Comparison of ENCODE assay signal across 2 cellular contexts in the genomic region with DNA sequence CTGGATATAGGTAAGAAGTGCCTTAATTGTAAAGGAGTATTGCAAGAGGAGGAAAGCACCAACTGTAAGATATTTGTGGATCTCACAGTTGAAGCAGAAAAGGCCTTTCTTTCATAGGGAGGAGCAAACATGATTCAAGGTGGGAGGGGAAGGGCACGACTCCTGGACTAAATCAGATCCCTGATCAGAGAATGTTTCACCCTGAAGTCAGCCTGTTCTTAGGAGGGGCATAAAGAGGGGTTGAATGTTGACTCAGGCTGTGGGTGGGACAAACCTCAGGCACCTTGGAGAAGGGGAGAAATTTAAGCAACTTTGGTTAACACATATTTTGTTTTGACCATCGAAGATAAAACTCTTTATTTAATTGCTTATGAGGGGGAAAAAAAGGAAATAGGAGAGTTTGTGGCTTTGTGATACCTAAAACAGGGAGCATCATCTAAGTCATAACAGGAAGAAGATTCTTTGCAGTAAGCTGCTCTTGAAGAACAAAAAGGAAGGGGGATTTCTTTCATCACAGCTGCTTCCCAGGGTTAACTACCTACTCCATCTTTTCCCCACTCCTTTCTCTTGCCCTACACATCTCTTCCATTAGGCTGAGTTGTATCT.
TF ChIP-seq lines count a peak whose summit lies in the region.

No MANE protein-coding gene starts in this region.

TF ChIP-seq in IMR-90, 13 proteins besides CTCF, POLR2A, EP300 and RAD21:
- TF ChIP-seq, protein P1, sequence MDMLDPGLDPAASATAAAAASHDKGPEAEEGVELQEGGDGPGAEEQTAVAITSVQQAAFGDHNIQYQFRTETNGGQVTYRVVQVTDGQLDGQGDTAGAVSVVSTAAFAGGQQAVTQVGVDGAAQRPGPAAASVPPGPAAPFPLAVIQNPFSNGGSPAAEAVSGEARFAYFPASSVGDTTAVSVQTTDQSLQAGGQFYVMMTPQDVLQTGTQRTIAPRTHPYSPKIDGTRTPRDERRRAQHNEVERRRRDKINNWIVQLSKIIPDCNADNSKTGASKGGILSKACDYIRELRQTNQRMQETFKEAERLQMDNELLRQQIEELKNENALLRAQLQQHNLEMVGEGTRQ (IDR thresholded peaks at IDR 0.05; ENCODE audit: low read depth, low read length): no peak
- TF ChIP-seq RFX5 (IDR thresholded peaks at IDR 0.05; ENCODE audit: low read depth, low read length) (no peak), SMC3 (IDR thresholded peaks at IDR 0.05; ENCODE audit: low read depth, low read length) (no peak), CEBPB (IDR thresholded peaks at IDR 0.05; ENCODE audit: low read depth, low read length) (no peak), RCOR1 (IDR thresholded peaks at IDR 0.05; ENCODE audit: insufficient replicate concordance, low read length) (no peak), BHLHE40 (IDR thresholded peaks at IDR 0.05; ENCODE audit: low read depth, low read length) (no peak), MXI1 (IDR thresholded peaks at IDR 0.05; ENCODE audit: borderline replicate concordance, low read depth, low read length) (no peak), CHD1 (IDR thresholded peaks at IDR 0.05; ENCODE audit: low read depth, low read length) (no peak), FOS (IDR thresholded peaks at IDR 0.05; ENCODE audit: low read depth, low read length) (no peak), NFE2L2 (IDR thresholded peaks at IDR 0.05; ENCODE audit: low read depth, low read length) (no peak), MAZ (IDR thresholded peaks at IDR 0.05; ENCODE audit: borderline replicate concordance, low read depth, low read length) (no peak), MAFK (IDR thresholded peaks at IDR 0.05; ENCODE audit: low read depth, low read length) (no peak)
- TF ChIP-seq, protein P2, sequence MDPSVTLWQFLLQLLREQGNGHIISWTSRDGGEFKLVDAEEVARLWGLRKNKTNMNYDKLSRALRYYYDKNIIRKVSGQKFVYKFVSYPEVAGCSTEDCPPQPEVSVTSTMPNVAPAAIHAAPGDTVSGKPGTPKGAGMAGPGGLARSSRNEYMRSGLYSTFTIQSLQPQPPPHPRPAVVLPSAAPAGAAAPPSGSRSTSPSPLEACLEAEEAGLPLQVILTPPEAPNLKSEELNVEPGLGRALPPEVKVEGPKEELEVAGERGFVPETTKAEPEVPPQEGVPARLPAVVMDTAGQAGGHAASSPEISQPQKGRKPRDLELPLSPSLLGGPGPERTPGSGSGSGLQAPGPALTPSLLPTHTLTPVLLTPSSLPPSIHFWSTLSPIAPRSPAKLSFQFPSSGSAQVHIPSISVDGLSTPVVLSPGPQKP (IDR thresholded peaks at IDR 0.05; ENCODE audit: borderline replicate concordance, low read depth, low read length): no peak
TF ChIP-seq in IMR-90: peak in this region for 0.

TF ChIP-seq in K562, 482 proteins besides CTCF, POLR2A, EP300 and RAD21 (continued from another document):
- TF ChIP-seq, protein P3, sequence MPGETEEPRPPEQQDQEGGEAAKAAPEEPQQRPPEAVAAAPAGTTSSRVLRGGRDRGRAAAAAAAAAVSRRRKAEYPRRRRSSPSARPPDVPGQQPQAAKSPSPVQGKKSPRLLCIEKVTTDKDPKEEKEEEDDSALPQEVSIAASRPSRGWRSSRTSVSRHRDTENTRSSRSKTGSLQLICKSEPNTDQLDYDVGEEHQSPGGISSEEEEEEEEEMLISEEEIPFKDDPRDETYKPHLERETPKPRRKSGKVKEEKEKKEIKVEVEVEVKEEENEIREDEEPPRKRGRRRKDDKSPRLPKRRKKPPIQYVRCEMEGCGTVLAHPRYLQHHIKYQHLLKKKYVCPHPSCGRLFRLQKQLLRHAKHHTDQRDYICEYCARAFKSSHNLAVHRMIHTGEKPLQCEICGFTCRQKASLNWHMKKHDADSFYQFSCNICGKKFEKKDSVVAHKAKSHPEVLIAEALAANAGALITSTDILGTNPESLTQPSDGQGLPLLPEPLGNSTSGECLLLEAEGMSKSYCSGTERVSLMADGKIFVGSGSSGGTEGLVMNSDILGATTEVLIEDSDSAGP (CRISPR knock-in tag; IDR thresholded peaks at IDR 0.05): no peak
- TF ChIP-seq ZNF830 (CRISPR knock-in tag; IDR thresholded peaks at IDR 0.05): no peak
- TF ChIP-seq ZNF507 (tag; conservative IDR thresholded peaks at IDR 0.05): no peak
- no peak for TF ChIP-seq MED1 (CRISPR knock-in tag; IDR thresholded peaks at IDR 0.05; ENCODE audit: borderline replicate concordance)
- TF ChIP-seq RFX5 (IDR thresholded peaks at IDR 0.05; ENCODE audit: low read depth, low read length): no peak
- TF ChIP-seq MCM3 (IDR thresholded peaks at IDR 0.05): no peak
- TF ChIP-seq, protein P4, sequence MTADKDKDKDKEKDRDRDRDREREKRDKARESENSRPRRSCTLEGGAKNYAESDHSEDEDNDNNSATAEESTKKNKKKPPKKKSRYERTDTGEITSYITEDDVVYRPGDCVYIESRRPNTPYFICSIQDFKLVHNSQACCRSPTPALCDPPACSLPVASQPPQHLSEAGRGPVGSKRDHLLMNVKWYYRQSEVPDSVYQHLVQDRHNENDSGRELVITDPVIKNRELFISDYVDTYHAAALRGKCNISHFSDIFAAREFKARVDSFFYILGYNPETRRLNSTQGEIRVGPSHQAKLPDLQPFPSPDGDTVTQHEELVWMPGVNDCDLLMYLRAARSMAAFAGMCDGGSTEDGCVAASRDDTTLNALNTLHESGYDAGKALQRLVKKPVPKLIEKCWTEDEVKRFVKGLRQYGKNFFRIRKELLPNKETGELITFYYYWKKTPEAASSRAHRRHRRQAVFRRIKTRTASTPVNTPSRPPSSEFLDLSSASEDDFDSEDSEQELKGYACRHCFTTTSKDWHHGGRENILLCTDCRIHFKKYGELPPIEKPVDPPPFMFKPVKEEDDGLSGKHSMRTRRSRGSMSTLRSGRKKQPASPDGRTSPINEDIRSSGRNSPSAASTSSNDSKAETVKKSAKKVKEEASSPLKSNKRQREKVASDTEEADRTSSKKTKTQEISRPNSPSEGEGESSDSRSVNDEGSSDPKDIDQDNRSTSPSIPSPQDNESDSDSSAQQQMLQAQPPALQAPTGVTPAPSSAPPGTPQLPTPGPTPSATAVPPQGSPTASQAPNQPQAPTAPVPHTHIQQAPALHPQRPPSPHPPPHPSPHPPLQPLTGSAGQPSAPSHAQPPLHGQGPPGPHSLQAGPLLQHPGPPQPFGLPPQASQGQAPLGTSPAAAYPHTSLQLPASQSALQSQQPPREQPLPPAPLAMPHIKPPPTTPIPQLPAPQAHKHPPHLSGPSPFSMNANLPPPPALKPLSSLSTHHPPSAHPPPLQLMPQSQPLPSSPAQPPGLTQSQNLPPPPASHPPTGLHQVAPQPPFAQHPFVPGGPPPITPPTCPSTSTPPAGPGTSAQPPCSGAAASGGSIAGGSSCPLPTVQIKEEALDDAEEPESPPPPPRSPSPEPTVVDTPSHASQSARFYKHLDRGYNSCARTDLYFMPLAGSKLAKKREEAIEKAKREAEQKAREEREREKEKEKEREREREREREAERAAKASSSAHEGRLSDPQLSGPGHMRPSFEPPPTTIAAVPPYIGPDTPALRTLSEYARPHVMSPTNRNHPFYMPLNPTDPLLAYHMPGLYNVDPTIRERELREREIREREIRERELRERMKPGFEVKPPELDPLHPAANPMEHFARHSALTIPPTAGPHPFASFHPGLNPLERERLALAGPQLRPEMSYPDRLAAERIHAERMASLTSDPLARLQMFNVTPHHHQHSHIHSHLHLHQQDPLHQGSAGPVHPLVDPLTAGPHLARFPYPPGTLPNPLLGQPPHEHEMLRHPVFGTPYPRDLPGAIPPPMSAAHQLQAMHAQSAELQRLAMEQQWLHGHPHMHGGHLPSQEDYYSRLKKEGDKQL (CRISPR knock-in tag; IDR thresholded peaks at IDR 0.05; ENCODE audit: borderline replicate concordance): no peak
- TF ChIP-seq ELF2 (CRISPR knock-in tag; IDR thresholded peaks at IDR 0.05): no peak
- no peak for TF ChIP-seq ETV1 (tag; conservative IDR thresholded peaks at IDR 0.05; ENCODE audit: low read depth)
- TF ChIP-seq ZFPM2 (CRISPR knock-in tag; IDR thresholded peaks at IDR 0.05): no peak
